ENCODE assay signal across 8 cellular contexts in the genomic region with DNA sequence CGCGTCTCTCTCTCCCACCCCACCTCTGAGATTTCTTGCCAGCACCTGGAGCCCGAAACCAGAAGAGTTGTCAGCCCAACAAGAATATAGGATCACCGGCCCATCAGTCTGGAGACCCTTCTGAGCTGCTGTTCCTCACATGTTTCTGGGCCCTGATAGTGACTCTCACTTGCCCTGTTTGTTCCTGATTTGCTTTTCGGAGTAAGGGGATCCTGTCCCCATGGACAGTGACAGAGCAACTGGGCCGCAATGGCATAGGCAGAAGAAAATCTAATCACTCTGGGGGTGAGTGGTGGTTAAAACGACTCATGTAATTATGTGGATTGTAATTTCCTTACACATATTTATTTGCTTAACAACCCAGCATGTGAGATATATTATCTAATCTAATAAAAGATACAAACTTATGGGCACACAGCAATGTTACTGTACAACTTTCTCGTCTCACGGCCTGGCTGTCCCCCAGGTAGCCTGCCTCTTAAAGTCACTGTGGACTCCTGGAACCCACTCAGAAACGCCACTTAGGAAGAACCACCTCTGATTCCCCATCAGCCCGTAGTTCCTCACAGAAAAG. TPM values are rescaled to one million over a fixed set of nuclear protein-coding genes. Genes with fewer than 3 reads are reported as not detected.
DNase-seq lines count a peak whose midpoint lies in the region; ATAC-seq and TF ChIP-seq lines count a peak whose summit lies in the region.

No MANE protein-coding gene starts in this region.

- no peaks in the 10 kb centered on the region for H3K36me3 ChIP-seq in testis (ENCODE audit: low read depth, missing control alignments)

- H3K9me3 ChIP-seq in testis = no peaks in the 10 kb centered on the region

- no peaks in the 10 kb centered on the region for H3K36me3 Mint-ChIP-seq in T-helper 1 cell treated with Interleukin-12 subunit alpha and Interleukin-12 subunit beta and Interleukin-4 antibody, amounts not matched to agents 30 μg/mL and 1 μg/mL, for 36 hours (ENCODE audit: low read depth)
- no peaks in the 10 kb centered on the region for H3K36me3 Mint-ChIP-seq in activated T-helper 17 cell treated with anti-CD3 and anti-CD28 coated beads, Interleukin-2, amount 50 U/mL, for 72 hours (ENCODE audit: low read depth)

- no peaks in the 10 kb centered on the region for H3K4me1 ChIP-seq in testis

- no peak for TF ChIP-seq POLR2A in testis (IDR thresholded peaks at IDR 0.05)

- H3K27me3 ChIP-seq in layer of hippocampus (ENCODE audit: control insufficient read depth, insufficient read depth, low read length) (no peaks in the 10 kb centered on the region), testis (no peaks in the 10 kb centered on the region)

- peak overlapping the region; percentile 62 for H3K4me3 Mint-ChIP-seq in T-helper 1 cell treated with Interleukin-12 subunit alpha and Interleukin-12 subunit beta and Interleukin-4 antibody, amounts not matched to agents 30 μg/mL and 1 μg/mL, for 36 hours
- peak overlapping the region; percentile 59 for H3K4me3 Mint-ChIP-seq in activated T-helper 17 cell treated with anti-CD3 and anti-CD28 coated beads, Interleukin-2, amount 50 U/mL, for 72 hours

- WGBS in testis, 2 donors = 30 to 33% methylated on average over 9 to 11 of the region's 11 CpGs

- TF ChIP-seq CTCF in testis (IDR thresholded peaks at IDR 0.05) = no peak

- H3K4me3 ChIP-seq in testis = peak overlapping the region; percentile 60 to 67

- H3K27ac Mint-ChIP-seq in T-helper 1 cell treated with Interleukin-12 subunit alpha and Interleukin-12 subunit beta and Interleukin-4 antibody, amounts not matched to agents 30 μg/mL and 1 μg/mL, for 36 hours = no peak overlapping the region
- no peak overlapping the region for H3K27ac Mint-ChIP-seq in activated T-helper 17 cell treated with anti-CD3 and anti-CD28 coated beads, Interleukin-2, amount 50 U/mL, for 72 hours

- H3K9me3 Mint-ChIP-seq in T-helper 1 cell treated with Interleukin-12 subunit alpha and Interleukin-12 subunit beta and Interleukin-4 antibody, amounts not matched to agents 30 μg/mL and 1 μg/mL, for 36 hours = no peaks in the 10 kb centered on the region
- no peaks in the 10 kb centered on the region for H3K9me3 Mint-ChIP-seq in activated T-helper 17 cell treated with anti-CD3 and anti-CD28 coated beads, Interleukin-2, amount 50 U/mL, for 72 hours

- H3K27me3 Mint-ChIP-seq in T-helper 1 cell treated with Interleukin-12 subunit alpha and Interleukin-12 subunit beta and Interleukin-4 antibody, amounts not matched to agents 30 μg/mL and 1 μg/mL, for 36 hours (ENCODE audit: low read depth) = peaks cover 69% of the 10 kb centered on the region
- H3K27me3 Mint-ChIP-seq in activated T-helper 17 cell treated with anti-CD3 and anti-CD28 coated beads, Interleukin-2, amount 50 U/mL, for 72 hours = peaks cover 48% of the 10 kb centered on the region

- no peak for ATAC-seq in activated T-helper 17 cell treated with anti-CD3 and anti-CD28 coated beads, Interleukin-2, amount 50 U/mL, for 72 hours (replicated peaks)
- ATAC-seq in GM18520 (IDR thresholded peaks at IDR 0.05; ENCODE audit: unreplicated experiment) = no peak

- H3K27ac ChIP-seq in layer of hippocampus (ENCODE audit: low read depth, low read length) = peak overlapping the region; percentile 70
- H3K27ac ChIP-seq in testis = peak overlapping the region; percentile 35 to 68

- H3K4me1 Mint-ChIP-seq in T-helper 1 cell treated with Interleukin-12 subunit alpha and Interleukin-12 subunit beta and Interleukin-4 antibody, amounts not matched to agents 30 μg/mL and 1 μg/mL, for 36 hours (ENCODE audit: low read depth) = no peaks in the 10 kb centered on the region
- H3K4me1 Mint-ChIP-seq in activated T-helper 17 cell treated with anti-CD3 and anti-CD28 coated beads, Interleukin-2, amount 50 U/mL, for 72 hours = no peaks in the 10 kb centered on the region

- DNase-seq in T-helper 1 cell (no peak), testis (no peak), HPDE6-E6E7 (ENCODE audit: extremely low spot score) (no peak), SKM-1 treated with dmso at 0.1 percent for 144 hours (lab: John Stamatoyannopoulos, UW; ENCODE audit: unreplicated experiment) (no peak)

- intact Hi-C loops in testis (cut with DNase I; ENCODE audit: low total_unique reads) = no loop called here

RNA-seq across cellular contexts. Expression of gene SMAD9, which starts 0.7 kb away (rescaled TPM):
- under 1 TPM in 1 of 2 donors, not detected in 1; 0.42 TPM for total RNA-seq in activated T-helper 17 cell treated with anti-CD3 and anti-CD28 coated beads, Interleukin-2, amount 50 U/mL, for 72 hours
- total RNA-seq in testis = 10 to 100 TPM; 10.9 to 11.3 TPM
- polyA plus RNA-seq in testis (ENCODE audit: insufficient read depth, low read depth, low replicate concordance) = 4.2 TPM

Comparison
In these comparisons a context has a peak if more than half of its experiments do, and no peak if none do; other contexts are left out.
1. RNA of gene SMAD9, which starts 0.7 kb away (total RNA-seq): 10.9 to 11.3 TPM in testis; 0.42 TPM in activated T-helper 17 cell treated with anti-CD3 and anti-CD28 coated beads, Interleukin-2, amount 50 U/mL, for 72 hours; every median in the first group is over 4 times any median in the second.